ENCODE assay signal across 2 cellular contexts in the genomic region with DNA sequence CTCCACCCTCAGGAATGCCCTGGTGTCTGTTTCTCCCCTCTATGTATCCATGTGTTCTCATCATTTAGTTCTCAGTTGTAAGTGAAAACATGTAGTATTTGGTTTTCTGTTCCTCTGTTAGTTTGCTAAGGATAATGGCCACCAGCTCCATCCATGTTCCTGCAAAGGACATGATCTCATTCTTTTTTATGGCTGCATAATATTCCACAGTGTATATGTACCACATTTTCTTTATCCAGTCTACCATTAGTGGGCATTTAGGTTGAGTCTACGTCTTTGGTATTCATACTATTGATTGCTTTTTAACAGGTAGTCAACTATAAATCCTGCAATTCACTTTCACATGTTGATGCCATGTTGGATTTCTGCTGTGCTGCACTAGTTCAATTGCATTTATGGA. TPM values are rescaled to one million over a fixed set of nuclear protein-coding genes. Genes with fewer than 3 reads are reported as not detected.
"Had no signal": no experiment of that assay in that cellular context is flagged by ENCODE, and none has a peak within 500 bp of the region (broad histone marks: within the 10 kb centered on the region; RNA-seq: fewer than 3 reads in every experiment).

No MANE protein-coding gene starts in this region.

RNA-seq across cellular contexts. Expression of a gene that starts 39.9 kb away (rescaled TPM):
- total RNA-seq: MCF 10A, RPMI7951 had no signal
